Comparison of ENCODE assay signal across 22 cellular contexts in genomic region chr4:62191446-62191845, GRCh38.
"Had no signal": no experiment of that assay in that cellular context is flagged by ENCODE, and none has a peak within 500 bp of the region (broad histone marks: within the 10 kb centered on the region; RNA-seq: fewer than 3 reads in every experiment).

No MANE protein-coding gene starts in this region.

- H3K27ac ChIP-seq: coronary artery, dorsolateral prefrontal cortex, heart left ventricle, neutrophil, spleen, stomach, thoracic aorta, transverse colon had no signal

- ATAC-seq: heart left ventricle, left colon, left ventricle myocardium superior, sciatic nerve had no signal

- H3K9me3 ChIP-seq: neutrophil, thoracic aorta, transverse colon had no signal

- H3K36me3 ChIP-seq: heart left ventricle, neutrophil, spleen, stomach, thoracic aorta, transverse colon had no signal

- DNase-seq: effector CD8-positive, alpha-beta T cell; foreskin melanocyte; heart left ventricle; hippocampal formation; left colon; left ventricle myocardium superior; mesendoderm; naive B cell; posterior cingulate gyrus; spleen; stimulated activated CD4-positive, alpha-beta T cell treated with anti-CD3 and anti-CD28 coated beads, Interleukin-15, amount 100 ng/mL, for 24 hours; stimulated activated CD4-positive, alpha-beta T cell treated with anti-CD3 and anti-CD28 coated beads, Interleukin-1b, Interleukin-23, amount 100 ng/mL, for 48 hours; stimulated activated CD4-positive, alpha-beta T cell treated with anti-CD3 and anti-CD28 coated beads, Interleukin-4, amount 100 ng/mL, for 24 hours; stimulated activated naive CD4-positive, alpha-beta T cell; stomach; transverse colon had no signal

- H3K4me1 ChIP-seq: spleen, stomach, transverse colon had no signal

- H3K4me3 ChIP-seq: coronary artery, dorsolateral prefrontal cortex, heart left ventricle, lung, spleen, stomach, thoracic aorta, transverse colon had no signal

- H3K27me3 ChIP-seq: dorsolateral prefrontal cortex, heart left ventricle, neutrophil, spleen, stomach, transverse colon had no signal
